ENCODE assay signal across 1 cellular context in genomic region chr11:128830836-128831780, GRCh38.
TF ChIP-seq lines count a peak whose summit lies in the region.

No MANE protein-coding gene starts in this region.

TF ChIP-seq in GM12878, 131 proteins besides CTCF, POLR2A, EP300 and RAD21 (continued from another document):
- TF ChIP-seq ZNF592 (IDR thresholded peaks at IDR 0.05) (0 out of 2 replicates have a peak, but pooled peaks have one; percentile 48), NKRF (conservative IDR thresholded peaks at IDR 0.05) (0 out of 2 replicates have a peak, but pooled peaks have one; percentile 0), FOXM1 (IDR thresholded peaks at IDR 0.05; ENCODE audit: low read depth, low read length) (0 out of 2 replicates have a peak, but pooled peaks have one; percentile 36), POU2F2 (IDR thresholded peaks at IDR 0.05; ENCODE audit: borderline replicate concordance, low read depth, low read length) (0 out of 3 replicates have a peak, but pooled peaks have one; percentile 18), TAF1 (IDR thresholded peaks at IDR 0.05; ENCODE audit: borderline replicate concordance, low read depth, low read length) (peak; percentile 28; the same call in 1 of the 2 replicates), RUNX3 (IDR thresholded peaks at IDR 0.05; ENCODE audit: low read length) (peak; percentile 27; the same call in 1 of the 2 replicates), CREB1 (IDR thresholded peaks at IDR 0.05; ENCODE audit: low read depth) (0 out of 2 replicates have a peak, but pooled peaks have one; percentile 19), ZNF217 (IDR thresholded peaks at IDR 0.05) (no peak), SMC3 (IDR thresholded peaks at IDR 0.05; ENCODE audit: borderline replicate concordance, low read length) (peak; percentile 78), GABPA (IDR thresholded peaks at IDR 0.05; ENCODE audit: low read depth) (no peak), YY1 (IDR thresholded peaks at IDR 0.05; ENCODE audit: low read depth, low read length) (0 out of 2 replicates have a peak, but pooled peaks have one; percentile 61), BHLHE40 (IDR thresholded peaks at IDR 0.05; ENCODE audit: borderline replicate concordance in 1 of 2, low read depth in 2 of 2, low read length in 1 of 2) (0 out of 4 replicates have a peak, but pooled peaks of 1 of the 2 experiments have one; percentile 11), NBN (IDR thresholded peaks at IDR 0.05) (0 out of 2 replicates have a peak, but pooled peaks have one; percentile 14), IRF4 (IDR thresholded peaks at IDR 0.05; ENCODE audit: low read depth, low read length) (peak; percentile 67), SMARCA5 (IDR thresholded peaks at IDR 0.05) (peak; percentile 52), RAD51 (IDR thresholded peaks at IDR 0.05) (no peak)
